Comparison of ENCODE assay signal across 8 cellular contexts in the genomic region with DNA sequence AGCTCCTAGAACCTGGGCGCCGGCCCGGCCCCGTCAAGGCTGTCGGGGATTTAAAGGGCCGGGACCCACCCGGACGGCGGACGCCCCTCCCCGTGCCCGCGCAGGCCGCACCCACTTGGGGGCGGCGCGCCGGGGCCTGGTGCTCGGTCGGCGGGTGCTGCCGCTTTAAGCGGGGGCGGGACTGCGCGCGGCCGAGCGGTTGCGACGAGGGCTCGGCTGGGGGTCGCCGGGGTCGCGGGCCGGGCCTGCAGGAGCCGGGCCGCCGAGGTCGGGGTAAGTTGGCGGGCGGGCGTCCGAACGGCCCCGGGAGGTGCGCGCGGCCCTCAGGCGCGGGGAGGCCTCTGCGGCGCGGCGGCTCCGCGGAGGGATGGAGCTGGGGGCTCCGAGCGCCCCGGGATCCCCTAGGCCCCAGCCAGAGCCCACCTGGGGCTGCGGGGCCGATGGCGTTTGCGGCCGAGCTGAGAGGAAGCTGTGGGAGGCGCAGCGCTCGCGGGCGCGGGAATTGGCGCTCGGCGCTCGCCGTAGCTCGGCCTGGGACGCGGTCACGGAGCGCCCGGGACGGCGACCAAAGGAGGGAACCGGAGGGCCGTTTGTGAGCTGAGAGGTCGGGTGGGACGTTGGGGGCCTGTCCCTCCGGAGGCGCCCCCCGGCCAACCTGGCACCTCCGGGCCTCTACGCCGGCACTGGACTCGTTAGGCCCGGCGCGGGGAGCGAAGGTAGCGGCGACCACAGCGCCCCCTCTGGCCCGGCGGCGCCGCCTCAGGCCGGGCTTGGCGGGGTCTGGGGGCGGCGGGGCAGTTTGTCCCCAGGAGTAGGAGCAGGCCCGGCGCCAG.
DNase-seq lines count a peak whose midpoint lies in the region; ATAC-seq and TF ChIP-seq lines count a peak whose summit lies in the region.

A gene (plus strand): TSS at position 168 of the 833 bp plus-strand sequence. CDS start 2,619 bp downstream, outside the sequence.

- ATAC-seq in HG02610 (IDR thresholded peaks at IDR 0.05; ENCODE audit: unreplicated experiment) = peak; percentile 61

- TF ChIP-seq CTCF in WI38 (IDR thresholded peaks at IDR 0.05; ENCODE audit: low read depth, low read length) (peak; percentile 62), cardiac fibroblast (IDR thresholded peaks at IDR 0.05; ENCODE audit: low read depth, low read length) (peak; percentile 36)

- H3K4me3 ChIP-seq in WI38 (ENCODE audit: low read depth, low read length) (peak within 1 kb of the TSS; percentile 85), cardiac fibroblast (replicated peaks in 1 of 2; ENCODE audit: low read depth in 2 of 2, low read length in 2 of 2) (peak within 1 kb of the TSS; percentile 92 to 97)

- peak; percentile 23 for DNase-seq in NCI-H2029 (lab: John Stamatoyannopoulos, UW)
- no peak for DNase-seq in NCI-H2029 treated with DMSO at 0.1 percent for 48 hours (lab: John Stamatoyannopoulos, UW)
- peak; percentile 33 for DNase-seq in NCI-H1105 treated with DMSO at 0.1 percent for 48 hours (lab: John Stamatoyannopoulos, UW)
- peak; percentile 71 to 83 for DNase-seq in cardiac fibroblast (ENCODE audit: low read depth in 2 of 2)
- peak; percentile 56 for DNase-seq in inferior parietal cortex (ENCODE audit: extremely low spot score)
- DNase-seq in stimulated activated CD4-positive, alpha-beta T cell treated with anti-CD3 and anti-CD28 coated beads, Interleukin-12 subunit alpha, Interleukin-12 subunit beta, amount 100 ng/mL, for 24 hours (ENCODE audit: low read depth in 2 of 2) = peak; percentile 57 to 62
